In genomic region chr17:58006924-58007780, GRCh38 we compare ENCODE assay signal across 1 cellular context.
TF ChIP-seq lines count a peak whose summit lies in the region.

Gene SRSF1 (minus strand): TSS chr17:58007246. CDS start chr17:58007137, 109 bp downstream.

TF ChIP-seq in HepG2, 621 proteins besides CTCF, POLR2A, EP300 and RAD21 (continued from another document and continues in another):
- TF ChIP-seq ZNF142 (CRISPR knock-in tag; IDR thresholded peaks at IDR 0.05) (peak; percentile 90), CEBPG (CRISPR knock-in tag; IDR thresholded peaks at IDR 0.05) (no peak; the same call in 1 of the 2 replicates), SCMH1 (CRISPR knock-in tag; IDR thresholded peaks at IDR 0.05; ENCODE audit: borderline replicate concordance) (no peak), ZSCAN21 (CRISPR knock-in tag; IDR thresholded peaks at IDR 0.05; ENCODE audit: borderline replicate concordance) (peak; percentile 64; the same call in 1 of the 2 replicates), HDAC2 (CRISPR knock-in tag; IDR thresholded peaks at IDR 0.05) (peak; percentile 74), ZNF383 (CRISPR knock-in tag; IDR thresholded peaks at IDR 0.05; ENCODE audit: borderline replicate concordance) (peak; percentile 99), NPAS2 (CRISPR knock-in tag; IDR thresholded peaks at IDR 0.05; ENCODE audit: borderline replicate concordance) (no peak), MLX (CRISPR knock-in tag; IDR thresholded peaks at IDR 0.05) (peak; percentile 43), TGIF2 (CRISPR knock-in tag; IDR thresholded peaks at IDR 0.05) (peak; percentile 84; the same call in 1 of the 2 replicates), ZNF749 (CRISPR knock-in tag; IDR thresholded peaks at IDR 0.05; ENCODE audit: borderline replicate concordance) (peak; percentile 88), HDAC1 (CRISPR knock-in tag; IDR thresholded peaks at IDR 0.05) (peak; percentile 93), KIAA2018 (CRISPR knock-in tag; IDR thresholded peaks at IDR 0.05; ENCODE audit: borderline replicate concordance) (peak; percentile 83; the same call in 1 of the 2 replicates), XBP1 (CRISPR knock-in tag; IDR thresholded peaks at IDR 0.05) (no peak), CREM (IDR thresholded peaks at IDR 0.05) (peak; percentile 94), CREM (CRISPR knock-in tag; IDR thresholded peaks at IDR 0.05) (0 out of 2 replicates have a peak, but pooled peaks have one; percentile 3), ZMAT3 (CRISPR knock-in tag; conservative IDR thresholded peaks at IDR 0.05) (peak; percentile 92), BCL6 (CRISPR knock-in tag; IDR thresholded peaks at IDR 0.05) (peak; percentile 6; the same call in 1 of the 2 replicates), ARNT (IDR thresholded peaks at IDR 0.05) (no peak), ZNF816 (CRISPR knock-in tag; IDR thresholded peaks at IDR 0.05; ENCODE audit: borderline replicate concordance) (peak; percentile 98), PITX1 (CRISPR knock-in tag; IDR thresholded peaks at IDR 0.05) (peak; percentile 61), ZNF614 (CRISPR knock-in tag; IDR thresholded peaks at IDR 0.05; ENCODE audit: borderline replicate concordance) (peak; percentile 72), BHLHE40 (IDR thresholded peaks at IDR 0.05; ENCODE audit: low read length) (peak; percentile 71), TBL1XR1 (IDR thresholded peaks at IDR 0.05; ENCODE audit: borderline replicate concordance, low read length, partially characterized antibody) (no peak), CENPT (CRISPR knock-in tag; IDR thresholded peaks at IDR 0.05; ENCODE audit: low read depth) (peak; percentile 41; the same call in 1 of the 2 replicates), E2F5 (CRISPR knock-in tag; conservative IDR thresholded peaks at IDR 0.05) (peak; percentile 98), BRCA1 (CRISPR knock-in tag; IDR thresholded peaks at IDR 0.05) (0 out of 2 replicates have a peak, but pooled peaks have one; percentile 14), RFX1 (IDR thresholded peaks at IDR 0.05) (peak; percentile 74; the same call in 1 of the 2 replicates), SRSF4 (IDR thresholded peaks at IDR 0.05; ENCODE audit: low read depth, low read length, poor library complexity, severe bottlenecking) (peak; percentile 42), ZNF430 (CRISPR knock-in tag; IDR thresholded peaks at IDR 0.05) (peak; percentile 77), ZNF577 (CRISPR knock-in tag; IDR thresholded peaks at IDR 0.05; ENCODE audit: borderline replicate concordance, low read depth) (no peak; the same call in none of the 2 replicates), MIER2 (CRISPR knock-in tag; IDR thresholded peaks at IDR 0.05) (0 out of 2 replicates have a peak, but pooled peaks have one; percentile 18), MTF2 (CRISPR knock-in tag; IDR thresholded peaks at IDR 0.05; ENCODE audit: borderline replicate concordance) (peak; percentile 97)
- TF ChIP-seq, protein P1, sequence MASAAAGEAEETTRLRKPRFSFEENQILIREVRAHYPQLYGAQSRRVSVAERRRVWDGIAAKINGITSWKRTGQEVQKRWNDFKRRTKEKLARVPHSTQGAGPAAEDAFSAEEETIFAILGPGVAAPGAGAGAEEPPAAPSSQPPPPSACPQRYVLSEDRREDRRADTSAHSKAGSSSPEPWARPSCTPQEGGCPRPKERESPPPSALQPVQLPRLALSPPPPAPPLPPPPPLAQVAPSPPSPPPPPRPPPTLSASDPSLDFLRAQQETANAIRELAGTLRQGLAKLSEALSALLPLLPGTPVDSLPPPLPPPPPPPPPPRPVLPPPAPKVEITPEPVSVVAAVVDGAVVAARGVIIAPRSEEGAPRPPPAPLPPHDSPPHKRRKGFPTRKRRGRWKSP (CRISPR knock-in tag; IDR thresholded peaks at IDR 0.05), result peak; percentile 95
- TF ChIP-seq, protein P2, sequence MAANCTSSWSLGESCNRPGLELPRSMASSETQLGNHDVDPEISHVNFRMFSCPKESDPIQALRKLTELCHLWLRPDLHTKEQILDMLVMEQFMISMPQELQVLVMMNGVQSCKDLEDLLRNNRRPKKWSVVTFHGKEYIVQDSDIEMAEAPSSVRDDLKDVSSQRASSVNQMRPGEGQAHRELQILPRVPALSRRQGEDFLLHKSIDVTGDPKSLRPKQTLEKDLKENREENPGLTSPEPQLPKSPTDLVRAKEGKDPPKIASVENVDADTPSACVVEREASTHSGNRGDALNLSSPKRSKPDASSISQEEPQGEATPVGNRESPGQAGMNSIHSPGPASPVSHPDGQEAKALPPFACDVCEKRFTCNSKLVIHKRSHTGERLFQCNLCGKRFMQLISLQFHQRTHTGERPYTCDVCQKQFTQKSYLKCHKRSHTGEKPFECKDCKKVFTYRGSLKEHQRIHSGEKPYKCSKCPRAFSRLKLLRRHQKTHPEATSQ (CRISPR knock-in tag; IDR thresholded peaks at IDR 0.05; ENCODE audit: borderline replicate concordance), result peak; percentile 65; the same call in 1 of the 2 replicates
- TF ChIP-seq, protein P3, sequence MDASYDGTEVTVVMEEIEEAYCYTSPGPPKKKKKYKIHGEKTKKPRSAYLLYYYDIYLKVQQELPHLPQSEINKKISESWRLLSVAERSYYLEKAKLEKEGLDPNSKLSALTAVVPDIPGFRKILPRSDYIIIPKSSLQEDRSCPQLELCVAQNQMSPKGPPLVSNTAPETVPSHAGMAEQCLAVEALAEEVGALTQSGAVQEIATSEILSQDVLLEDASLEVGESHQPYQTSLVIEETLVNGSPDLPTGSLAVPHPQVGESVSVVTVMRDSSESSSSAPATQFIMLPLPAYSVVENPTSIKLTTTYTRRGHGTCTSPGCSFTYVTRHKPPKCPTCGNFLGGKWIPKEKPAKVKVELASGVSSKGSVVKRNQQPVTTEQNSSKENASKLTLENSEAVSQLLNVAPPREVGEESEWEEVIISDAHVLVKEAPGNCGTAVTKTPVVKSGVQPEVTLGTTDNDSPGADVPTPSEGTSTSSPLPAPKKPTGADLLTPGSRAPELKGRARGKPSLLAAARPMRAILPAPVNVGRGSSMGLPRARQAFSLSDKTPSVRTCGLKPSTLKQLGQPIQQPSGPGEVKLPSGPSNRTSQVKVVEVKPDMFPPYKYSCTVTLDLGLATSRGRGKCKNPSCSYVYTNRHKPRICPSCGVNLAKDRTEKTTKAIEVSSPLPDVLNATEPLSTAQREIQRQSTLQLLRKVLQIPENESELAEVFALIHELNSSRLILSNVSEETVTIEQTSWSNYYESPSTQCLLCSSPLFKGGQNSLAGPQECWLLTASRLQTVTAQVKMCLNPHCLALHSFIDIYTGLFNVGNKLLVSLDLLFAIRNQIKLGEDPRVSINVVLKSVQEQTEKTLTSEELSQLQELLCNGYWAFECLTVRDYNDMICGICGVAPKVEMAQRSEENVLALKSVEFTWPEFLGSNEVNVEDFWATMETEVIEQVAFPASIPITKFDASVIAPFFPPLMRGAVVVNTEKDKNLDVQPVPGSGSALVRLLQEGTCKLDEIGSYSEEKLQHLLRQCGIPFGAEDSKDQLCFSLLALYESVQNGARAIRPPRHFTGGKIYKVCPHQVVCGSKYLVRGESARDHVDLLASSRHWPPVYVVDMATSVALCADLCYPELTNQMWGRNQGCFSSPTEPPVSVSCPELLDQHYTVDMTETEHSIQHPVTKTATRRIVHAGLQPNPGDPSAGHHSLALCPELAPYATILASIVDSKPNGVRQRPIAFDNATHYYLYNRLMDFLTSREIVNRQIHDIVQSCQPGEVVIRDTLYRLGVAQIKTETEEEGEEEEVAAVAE (CRISPR knock-in tag; IDR thresholded peaks at IDR 0.05; ENCODE audit: borderline replicate concordance), result peak; percentile 78; the same call in 1 of the 2 replicates
